ENCODE assay signal across 26 cellular contexts in the genomic region with DNA sequence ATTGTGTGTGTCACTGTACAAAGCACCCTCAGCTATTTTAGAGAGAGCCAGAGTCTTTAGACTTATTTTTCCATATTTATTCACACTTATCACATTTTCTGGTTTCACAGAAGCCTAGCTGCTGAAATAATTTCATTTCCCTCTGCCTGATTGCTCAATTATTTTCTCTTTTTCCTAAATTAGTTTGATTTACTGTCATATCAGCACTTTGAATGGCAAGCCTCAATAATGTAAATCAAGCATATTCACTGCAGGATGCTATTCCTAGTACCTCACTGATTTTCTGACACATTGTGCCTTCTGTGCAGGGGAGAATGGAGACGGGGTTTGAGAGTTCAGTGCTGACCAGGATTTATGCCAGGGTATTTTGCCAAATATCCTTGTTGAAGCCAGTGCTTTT.
"Had no signal": no experiment of that assay in that cellular context is flagged by ENCODE, and none has a peak within 500 bp of the region (broad histone marks: within the 10 kb centered on the region; RNA-seq: fewer than 3 reads in every experiment).

No MANE protein-coding gene starts in this region.

- H3K4me3 ChIP-seq: colonic mucosa, esophagus squamous epithelium, gastrocnemius medialis, heart right ventricle, left lung, lower lobe of right lung, mucosa of descending colon had no signal

- DNase-seq: colonic mucosa; cortex of kidney; effector CD8-positive, alpha-beta T cell; effector memory CD8-positive, alpha-beta T cell; endodermal cell; erythroblast; esophagus squamous epithelium; foreskin fibroblast; foreskin melanocyte; gastrocnemius medialis; glutamatergic neuron; head of caudate nucleus; heart right ventricle; hippocampal formation; kidney glomerular epithelial cell; left colon; left lung; left ventricle myocardium superior; lower lobe of right lung; mesenchymal stem cell; mucosa of descending colon; naive B cell had no signal

- H3K36me3 Mint-ChIP-seq: mesothelial cell of epicardium, naive B cell had no signal

- H3K36me3 ChIP-seq: colonic mucosa, esophagus squamous epithelium, gastrocnemius medialis, left lung, lower lobe of right lung had no signal

- H3K9me3 Mint-ChIP-seq: dendritic cell treated with granulocyte-macrophage colony-stimulating factor and Interleukin-4, amounts not matched to agents 40 ng/mL and 50 ng/mL, for 4 days; effector memory CD8-positive, alpha-beta T cell; endodermal cell; naive B cell had no signal

- H3K4me3 Mint-ChIP-seq: dendritic cell treated with granulocyte-macrophage colony-stimulating factor and Interleukin-4, amounts not matched to agents 40 ng/mL and 50 ng/mL, for 4 days; effector memory CD8-positive, alpha-beta T cell; endodermal cell; mesothelial cell of epicardium; naive B cell had no signal

- H3K27me3 ChIP-seq: colonic mucosa, esophagus squamous epithelium, gastrocnemius medialis, heart right ventricle, left lung had no signal

- H3K4me1 Mint-ChIP-seq: endodermal cell, mesothelial cell of epicardium, naive B cell had no signal

- H3K9me3 ChIP-seq: colonic mucosa, esophagus squamous epithelium, gastrocnemius medialis, heart right ventricle, left lung, lower lobe of right lung, mucosa of descending colon had no signal

- H3K27me3 Mint-ChIP-seq: dendritic cell treated with granulocyte-macrophage colony-stimulating factor and Interleukin-4, amounts not matched to agents 40 ng/mL and 50 ng/mL, for 4 days; effector memory CD8-positive, alpha-beta T cell had no signal

- H3K4me1 ChIP-seq: colonic mucosa, esophagus squamous epithelium, gastrocnemius medialis, heart right ventricle, left lung, lower lobe of right lung had no signal

- H3K27ac ChIP-seq: colonic mucosa, epithelial cell of prostate, esophagus squamous epithelium, gastrocnemius medialis, heart right ventricle, left lung, lower lobe of right lung had no signal

- ATAC-seq: effector memory CD8-positive, alpha-beta T cell; esophagus mucosa; gastrocnemius medialis; heart right ventricle; left colon; left lung; left ventricle myocardium superior; lower lobe of right lung; mucosa of descending colon had no signal

- H3K27ac Mint-ChIP-seq: dendritic cell treated with granulocyte-macrophage colony-stimulating factor and Interleukin-4, amounts not matched to agents 40 ng/mL and 50 ng/mL, for 4 days; effector memory CD8-positive, alpha-beta T cell; endodermal cell; mesothelial cell of epicardium had no signal
